Comparison of ENCODE assay signal across 1 cellular context in the genomic region with DNA sequence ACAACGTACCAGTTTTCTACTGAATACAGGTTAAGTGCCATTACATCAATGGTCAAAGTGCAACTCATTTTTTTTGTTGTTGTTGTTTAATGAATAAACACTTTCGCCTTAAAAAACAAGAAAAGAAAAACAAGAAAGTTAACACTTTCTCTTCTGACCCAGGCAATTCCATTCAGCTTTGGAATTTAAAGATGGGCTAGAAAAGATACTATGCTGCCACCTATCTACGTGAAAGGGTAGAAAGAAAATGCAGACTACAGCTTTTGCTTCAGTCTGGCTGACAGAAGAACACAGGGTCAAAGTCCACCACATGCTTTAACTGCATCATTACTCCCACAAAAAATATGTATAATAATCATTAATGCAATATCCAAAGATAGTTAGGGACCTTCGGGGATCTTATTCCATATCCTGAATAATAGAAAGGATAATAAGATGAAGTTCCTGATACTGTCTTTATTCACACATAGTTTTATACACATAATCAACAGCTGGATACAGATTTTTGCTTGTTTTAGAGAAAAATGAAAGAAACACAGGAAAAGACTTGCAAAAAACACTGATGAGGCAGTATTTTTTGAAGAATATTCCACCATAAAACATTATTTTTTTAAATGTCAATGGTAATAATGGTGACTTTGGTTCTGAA.
TF ChIP-seq lines count a peak whose summit lies in the region.

No MANE protein-coding gene starts in this region.

TF ChIP-seq in Ishikawa, 13 proteins besides CTCF, POLR2A, EP300 and RAD21 (continued from another document):
- TF ChIP-seq TEAD4 (IDR thresholded peaks at IDR 0.05) (no peak), CEBPB (IDR thresholded peaks at IDR 0.05) (no peak), NFIC (IDR thresholded peaks at IDR 0.05) (no peak), CREB1 (IDR thresholded peaks at IDR 0.05; ENCODE audit: low read depth) (no peak)
- TF ChIP-seq, protein P1, sequence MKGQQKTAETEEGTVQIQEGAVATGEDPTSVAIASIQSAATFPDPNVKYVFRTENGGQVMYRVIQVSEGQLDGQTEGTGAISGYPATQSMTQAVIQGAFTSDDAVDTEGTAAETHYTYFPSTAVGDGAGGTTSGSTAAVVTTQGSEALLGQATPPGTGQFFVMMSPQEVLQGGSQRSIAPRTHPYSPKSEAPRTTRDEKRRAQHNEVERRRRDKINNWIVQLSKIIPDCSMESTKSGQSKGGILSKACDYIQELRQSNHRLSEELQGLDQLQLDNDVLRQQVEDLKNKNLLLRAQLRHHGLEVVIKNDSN (IDR thresholded peaks at IDR 0.05) = no peak
- TF ChIP-seq, protein P2, sequence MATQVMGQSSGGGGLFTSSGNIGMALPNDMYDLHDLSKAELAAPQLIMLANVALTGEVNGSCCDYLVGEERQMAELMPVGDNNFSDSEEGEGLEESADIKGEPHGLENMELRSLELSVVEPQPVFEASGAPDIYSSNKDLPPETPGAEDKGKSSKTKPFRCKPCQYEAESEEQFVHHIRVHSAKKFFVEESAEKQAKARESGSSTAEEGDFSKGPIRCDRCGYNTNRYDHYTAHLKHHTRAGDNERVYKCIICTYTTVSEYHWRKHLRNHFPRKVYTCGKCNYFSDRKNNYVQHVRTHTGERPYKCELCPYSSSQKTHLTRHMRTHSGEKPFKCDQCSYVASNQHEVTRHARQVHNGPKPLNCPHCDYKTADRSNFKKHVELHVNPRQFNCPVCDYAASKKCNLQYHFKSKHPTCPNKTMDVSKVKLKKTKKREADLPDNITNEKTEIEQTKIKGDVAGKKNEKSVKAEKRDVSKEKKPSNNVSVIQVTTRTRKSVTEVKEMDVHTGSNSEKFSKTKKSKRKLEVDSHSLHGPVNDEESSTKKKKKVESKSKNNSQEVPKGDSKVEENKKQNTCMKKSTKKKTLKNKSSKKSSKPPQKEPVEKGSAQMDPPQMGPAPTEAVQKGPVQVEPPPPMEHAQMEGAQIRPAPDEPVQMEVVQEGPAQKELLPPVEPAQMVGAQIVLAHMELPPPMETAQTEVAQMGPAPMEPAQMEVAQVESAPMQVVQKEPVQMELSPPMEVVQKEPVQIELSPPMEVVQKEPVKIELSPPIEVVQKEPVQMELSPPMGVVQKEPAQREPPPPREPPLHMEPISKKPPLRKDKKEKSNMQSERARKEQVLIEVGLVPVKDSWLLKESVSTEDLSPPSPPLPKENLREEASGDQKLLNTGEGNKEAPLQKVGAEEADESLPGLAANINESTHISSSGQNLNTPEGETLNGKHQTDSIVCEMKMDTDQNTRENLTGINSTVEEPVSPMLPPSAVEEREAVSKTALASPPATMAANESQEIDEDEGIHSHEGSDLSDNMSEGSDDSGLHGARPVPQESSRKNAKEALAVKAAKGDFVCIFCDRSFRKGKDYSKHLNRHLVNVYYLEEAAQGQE (IDR thresholded peaks at IDR 0.05; ENCODE audit: low read depth) = no peak
